8 cellular contexts compared by ENCODE assay signal in genomic region chrX:46544527-46544926, GRCh38. TPM values are rescaled to one million over a fixed set of nuclear protein-coding genes. Genes with fewer than 3 reads are reported as not detected.
A peak's percentile ranks its signal among the peaks of the same experiment; 100 is the strongest.
DNase-seq lines count a peak whose midpoint lies in the region; ATAC-seq and TF ChIP-seq lines count a peak whose summit lies in the region.
"Not testable (repeated sequence)": the region's sequence is repeated elsewhere in the genome, so short reads cannot be mapped to it uniquely, and the experiment has no call there.

No MANE protein-coding gene starts in this region.

- H3K9me3 ChIP-seq in breast epithelium; mesodermal cell (ENCODE audit: control insufficient read depth, low read length); aorta (ENCODE audit: control insufficient read depth, low read length): not testable (repeated sequence)

- H3K36me3 Mint-ChIP-seq in activated CD4-positive, alpha-beta T cell treated with anti-CD3 and anti-CD28 coated beads, Interleukin-2, amount 10 ng/mL, durations not matched to agents 7 days and 5 days (ENCODE audit: low read depth) = peaks cover 11% of the 10 kb centered on the region

- peaks cover 30% of the 10 kb centered on the region for H3K4me1 Mint-ChIP-seq in activated CD4-positive, alpha-beta T cell treated with anti-CD3 and anti-CD28 coated beads, Interleukin-2, amount 10 ng/mL, durations not matched to agents 7 days and 5 days

- not testable (repeated sequence) for DNase-seq in GM06990 (ENCODE audit: extremely low read depth, insufficient read length); NB4 (ENCODE audit: low read depth); activated CD4-positive, alpha-beta T cell treated with anti-CD3 and anti-CD28 coated beads, Interleukin-2, amount 10 ng/mL, durations not matched to agents 7 days and 5 days; breast epithelium (ENCODE audit: low spot score in 2 of 2); fibroblast of the aortic adventitia (ENCODE audit: low read depth); retinal pigment epithelial cell (ENCODE audit: low read depth); aorta

- TF ChIP-seq CTCF in GM06990 (IDR thresholded peaks at IDR 0.05; ENCODE audit: insufficient read depth, low read length, poor library complexity, severe bottlenecking); NB4 (IDR thresholded peaks at IDR 0.05; ENCODE audit: low read depth, low read length); breast epithelium (IDR thresholded peaks at IDR 0.05); fibroblast of the aortic adventitia (IDR thresholded peaks at IDR 0.05; ENCODE audit: insufficient read depth, low read length); retinal pigment epithelial cell (conservative IDR thresholded peaks at IDR 0.05; ENCODE audit: low read depth, low read length): not testable (repeated sequence)

- H3K9me3 Mint-ChIP-seq in activated CD4-positive, alpha-beta T cell treated with anti-CD3 and anti-CD28 coated beads, Interleukin-2, amount 10 ng/mL, durations not matched to agents 7 days and 5 days = not testable (repeated sequence)

- H3K4me3 Mint-ChIP-seq in activated CD4-positive, alpha-beta T cell treated with anti-CD3 and anti-CD28 coated beads, Interleukin-2, amount 10 ng/mL, durations not matched to agents 7 days and 5 days = peak overlapping the region; percentile 99

- not testable (repeated sequence) for H3K36me3 ChIP-seq in GM06990 (ENCODE audit: control insufficient read depth, insufficient read depth, low read length); breast epithelium; aorta (ENCODE audit: control insufficient read depth in 1 of 2, insufficient read depth in 2 of 2, low read length in 1 of 2)
- peaks cover 32% of the 10 kb centered on the region for H3K36me3 ChIP-seq in mesodermal cell (ENCODE audit: control insufficient read depth, insufficient read depth, low read length)

- peak overlapping the region; percentile 99 for H3K27ac Mint-ChIP-seq in activated CD4-positive, alpha-beta T cell treated with anti-CD3 and anti-CD28 coated beads, Interleukin-2, amount 10 ng/mL, durations not matched to agents 7 days and 5 days

- TF ChIP-seq POLR2A in NB4 (IDR thresholded peaks at IDR 0.05; ENCODE audit: extremely low read depth, insufficient read length); breast epithelium (IDR thresholded peaks at IDR 0.05): not testable (repeated sequence)

- POLR2A ChIA-PET in activated CD4-positive, alpha-beta T cell treated with anti-CD3 and anti-CD28 coated beads, Interleukin-2, amount 10 ng/mL, durations not matched to agents 7 days and 5 days (lab: Charles Lee) = not testable (repeated sequence)

- H3K4me3 ChIP-seq in GM06990 (replicated peaks; ENCODE audit: low read depth, low read length) (peak overlapping the region; percentile 78), NB4 (ENCODE audit: low read depth, low read length) (peak overlapping the region; percentile 71), breast epithelium (peak overlapping the region; percentile 66 to 71 (median 69)), fibroblast of the aortic adventitia (ENCODE audit: low read depth, low read length) (peak overlapping the region; percentile 80), mesodermal cell (ENCODE audit: extremely low read depth, insufficient read depth, low read length, poor library complexity, severe bottlenecking) (peak overlapping the region; percentile 69), retinal pigment epithelial cell (ENCODE audit: low read length) (peak overlapping the region; percentile 83), aorta (ENCODE audit: low read length in 2 of 2) (peak overlapping the region; percentile 18 to 46)

- no CpG with 5 or more reads among the region's 7 CpGs for WGBS in mesodermal cell (ENCODE audit: insufficient coverage in 2 of 2), 2 experiments
- 38 to 50% methylated on average over 7 of the region's 7 CpGs for WGBS in aorta, 2 donors

- H3K27me3 Mint-ChIP-seq in activated CD4-positive, alpha-beta T cell treated with anti-CD3 and anti-CD28 coated beads, Interleukin-2, amount 10 ng/mL, durations not matched to agents 7 days and 5 days = not testable (repeated sequence)

- ATAC-seq in aorta (ENCODE audit: low FRiP score) = not testable (repeated sequence)

- intact Hi-C loops in breast epithelium (cut with DNase I; ENCODE audit: low total_unique reads); aorta (cut with DNase I): not testable (repeated sequence)

- H3K4me1 ChIP-seq in breast epithelium; mesodermal cell (ENCODE audit: control insufficient read depth, insufficient read depth, low read length, poor library complexity, severe bottlenecking); aorta (ENCODE audit: control insufficient read depth in 1 of 2, insufficient read depth in 2 of 2, low read length in 2 of 2): not testable (repeated sequence)

- CTCF ChIA-PET in activated CD4-positive, alpha-beta T cell treated with anti-CD3 and anti-CD28 coated beads, Interleukin-2, amount 10 ng/mL, durations not matched to agents 7 days and 5 days (lab: Charles Lee) = interaction anchor here (0.6 kb wide), 1 partner anchor 1465 kb away, joined by 3 read pairs; no protein-coding TSS in a partner anchor

- peak overlapping the region in 1 of 2 donors; percentile 83 for H3K27ac ChIP-seq in breast epithelium
- H3K27ac ChIP-seq in mesodermal cell (ENCODE audit: low read depth, low read length, severe bottlenecking) = peak overlapping the region; percentile 88
- not testable (repeated sequence) for H3K27ac ChIP-seq in aorta (ENCODE audit: low read depth in 1 of 2, low read length in 2 of 2)

- H3K27me3 ChIP-seq in GM06990 (replicated peaks; ENCODE audit: control insufficient read depth, insufficient read depth, low read length); aorta (ENCODE audit: control insufficient read depth in 1 of 2, insufficient read depth in 2 of 2, low read length in 1 of 2): not testable (repeated sequence)
- peaks cover 0 to 16% of the 10 kb centered on the region in 2 donors for H3K27me3 ChIP-seq in breast epithelium

RNA-seq across cellular contexts. Expression of gene ZNF674, which starts 0.7 kb away (rescaled TPM):
- 1 to 10 TPM; 5.3 to 5.4 TPM for total RNA-seq in activated CD4-positive, alpha-beta T cell treated with anti-CD3 and anti-CD28 coated beads, Interleukin-2, amount 10 ng/mL, durations not matched to agents 7 days and 5 days
- total RNA-seq in breast epithelium = 1 to 10 TPM; 2.6 to 7.3 (median 3.8) TPM
- 5.2 and 6.0 TPM in 2 replicates for total RNA-seq in fibroblast of the aortic adventitia (ENCODE audit: low replicate concordance)
- 3.2 TPM for polyA plus RNA-seq in mesodermal cell (2013, experiment 1 of 2)
- polyA plus RNA-seq in mesodermal cell (2013, experiment 2 of 2) = 3.6 TPM
- 1 to 10 TPM; 5.1 to 7.9 TPM for total RNA-seq in aorta
- polyA plus RNA-seq in aorta = 1 to 10 TPM; 1.5 to 2.4 TPM

RNA-seq across cellular contexts. Expression of gene CHST7, which starts 29.0 kb away (rescaled TPM):
- total RNA-seq in activated CD4-positive, alpha-beta T cell treated with anti-CD3 and anti-CD28 coated beads, Interleukin-2, amount 10 ng/mL, durations not matched to agents 7 days and 5 days = 1 to 10 TPM; 8.4 to 9.9 TPM
- total RNA-seq in breast epithelium = 10 to 100 TPM in 2 of 3 donors, 1 to 10 TPM in 1; 7.5 to 81.6 (median 10.8) TPM
- total RNA-seq in fibroblast of the aortic adventitia (ENCODE audit: low replicate concordance) = 4.2 and 6.0 TPM in 2 replicates
- polyA plus RNA-seq in mesodermal cell (2013, experiment 1 of 2) = 5.5 TPM
- polyA plus RNA-seq in mesodermal cell (2013, experiment 2 of 2) = 3.9 TPM
- 1 to 10 TPM; 5.2 to 8.5 TPM for total RNA-seq in aorta
- 1 to 10 TPM; 1.0 to 9.4 TPM for polyA plus RNA-seq in aorta

Comparison
In these comparisons a context has a peak if more than half of its experiments do, and no peak if none do; other contexts are left out.
1. H3K4me3 ChIP-seq: peak in every context shown above with its lines; median percentile 83 in retinal pigment epithelial cell; 80 in fibroblast of the aortic adventitia; 78 in GM06990; 71 in NB4; 69 in breast epithelium; 69 in mesodermal cell; 32 in aorta.